In genomic region chr3:67044295-67044694, GRCh38 we compare ENCODE assay signal across 29 cellular contexts. TPM values are rescaled to one million over a fixed set of nuclear protein-coding genes. Genes with fewer than 3 reads are reported as not detected.
DNase-seq lines count a peak whose midpoint lies in the region; ATAC-seq, FAIRE-seq and TF ChIP-seq lines count a peak whose summit lies in the region.
"Had no signal": no experiment of that assay in that cellular context is flagged by ENCODE, and none has a peak within 500 bp of the region (broad histone marks: within the 10 kb centered on the region; RNA-seq: fewer than 3 reads in every experiment).

No MANE protein-coding gene starts in this region.

- ATAC-seq in HG03025 (IDR thresholded peaks at IDR 0.05; ENCODE audit: low FRiP score, unreplicated experiment) (no peak), HG03196 (IDR thresholded peaks at IDR 0.05; ENCODE audit: unreplicated experiment) (no peak), GM21737 (IDR thresholded peaks at IDR 0.05; ENCODE audit: unreplicated experiment) (no peak)
- ATAC-seq: activated CD8-positive, alpha-beta memory T cell treated with anti-CD3 and anti-CD28 coated beads, Interleukin-2, amount 10 ng/mL, durations not matched to agents 7 days and 5 days; gastroesophageal sphincter; stimulated activated naive B cell treated with anti-CD40 and anti-IgM and Interleukin-4, amounts not matched to agents 10 μg/mL and 1 μg/mL and 100 μg/mL, for 72 hours had no signal

- POLR2A ChIA-PET in H1 (lab: Charles Lee; ENCODE audit: partially characterized antibody), result no interaction called here

- H3K56ac ChIP-seq in H1 (replicated peaks; ENCODE audit: insufficient read length, low read depth, low read length), result no peak overlapping the region

- FAIRE-seq in H1 (lab: Jason Lieb, UNC), result no peak
- FAIRE-seq: H54 had no signal

- H3K4me2 ChIP-seq in Karpas-422 (ENCODE audit: low read depth, low read length, poor library complexity, severe bottlenecking), result peak overlapping the region; percentile 91
- no peak overlapping the region for H3K4me2 ChIP-seq in H1 (ENCODE audit: insufficient read depth in 1 of 2, low read depth in 2 of 2, low read length in 2 of 2)
- H3K4me2 ChIP-seq in neuronal stem cell (ENCODE audit: insufficient read depth, low read length, poor library complexity, severe bottlenecking), result no peak overlapping the region

- TF ChIP-seq EP300 in H1 (IDR thresholded peaks at IDR 0.05; ENCODE audit: borderline replicate concordance in 1 of 2, low read depth in 2 of 2, low read length in 2 of 2), result no peak

- TF ChIP-seq CTCF in H1 (IDR thresholded peaks at IDR 0.05; ENCODE audit: control extremely low read depth in 1 of 3, insufficient read depth in 1 of 3, low read depth in 1 of 3, low read length in 3 of 3) (no peak), retinal pigment epithelial cell (conservative IDR thresholded peaks at IDR 0.05; ENCODE audit: low read depth, low read length) (no peak)

- H2BK120ac ChIP-seq in H1 (replicated peaks; ENCODE audit: low read depth, low read length), result no peak overlapping the region
- H2BK120ac ChIP-seq in neuronal stem cell (ENCODE audit: low read depth, low read length), result no peak overlapping the region

- H3K9ac ChIP-seq in Karpas-422 (ENCODE audit: low read length), result peak overlapping the region; percentile 60
- H3K9ac ChIP-seq in H1 (replicated peaks in 1 of 4; ENCODE audit: extremely low read depth in 1 of 4, low read depth in 3 of 4, low read length in 3 of 4), result no peak overlapping the region
- H3K9ac ChIP-seq in neuronal stem cell (ENCODE audit: low read depth, low read length, poor library complexity), result no peak overlapping the region

- no peaks in the 10 kb centered on the region for H3K9me2 ChIP-seq in Karpas-422 (replicated peaks; ENCODE audit: insufficient read depth, low read length)

- peak; percentile 20 for DNase-seq in EH (ENCODE audit: low read depth)
- DNase-seq in Karpas-422, result no peak
- DNase-seq in H1 (ENCODE audit: low read depth in 1 of 2, low spot score in 2 of 2), result no peak
- peak; percentile 17 for DNase-seq in retinal pigment epithelial cell (ENCODE audit: low read depth)
- DNase-seq in neuronal stem cell (ENCODE audit: low spot score), result no peak
- DNase-seq: activated CD8-positive, alpha-beta memory T cell treated with anti-CD3 and anti-CD28 coated beads, Interleukin-2, amount 10 ng/mL, durations not matched to agents 7 days and 5 days; activated naive CD4-positive, alpha-beta T cell; activated T-cell treated with anti-CD3 and anti-CD28 coated beads, Interleukin-2, amount 50 U/mL, for 48 hours; adrenal gland; brain microvascular endothelial cell; Caco-2; DMS79; dorsolateral prefrontal cortex; esophagus squamous epithelium; hippocampal formation; mammary epithelial cell; MV-4-11; NCI-H446 treated with DMSO at 0.1 percent for 48 hours; nephron progenitor cell; OCI-M1; ovary; stimulated activated naive B cell treated with anti-CD40 and anti-IgM and Interleukin-4, amounts not matched to agents 10 μg/mL and 1 μg/mL and 100 μg/mL, for 72 hours had no signal

- H4K20me1 ChIP-seq in Karpas-422 (ENCODE audit: insufficient read depth, low read depth, low read length) (no peaks in the 10 kb centered on the region), H1 (replicated peaks in 1 of 2; ENCODE audit: control insufficient read depth in 1 of 2, insufficient read depth in 2 of 2, low read length in 2 of 2) (no peaks in the 10 kb centered on the region)

- H3K36me3 ChIP-seq in Karpas-422 (ENCODE audit: insufficient read depth, low read length) (no peaks in the 10 kb centered on the region), H1 (ENCODE audit: control insufficient read depth in 2 of 4, insufficient read depth in 4 of 4, low read length in 3 of 4) (no peaks in the 10 kb centered on the region), neuronal stem cell (replicated peaks in 1 of 2; ENCODE audit: control insufficient read depth in 2 of 2, insufficient read depth in 2 of 2, low read length in 2 of 2) (no peaks in the 10 kb centered on the region)
- H3K36me3 ChIP-seq: adrenal gland, brain microvascular endothelial cell, esophagus squamous epithelium, gastroesophageal sphincter, ovary had no signal

- H3K4ac ChIP-seq in H1 (replicated peaks; ENCODE audit: insufficient read length, low read depth, low read length) (no peak overlapping the region), neuronal stem cell (ENCODE audit: low read length) (no peak overlapping the region)

- TF ChIP-seq RAD21 in H1 (IDR thresholded peaks at IDR 0.05 in 1 of 2, conservative IDR thresholded peaks at IDR 0.05 in 1 of 2; ENCODE audit: low read depth in 2 of 2, low read length in 2 of 2), result no peak

- H3K79me1 ChIP-seq in H1 (ENCODE audit: low read depth, low read length) (no peaks in the 10 kb centered on the region), neuronal stem cell (ENCODE audit: low read depth, low read length) (no peaks in the 10 kb centered on the region)

- TF ChIP-seq POLR2A in H1 (IDR thresholded peaks at IDR 0.05; ENCODE audit: control extremely low read depth in 1 of 2, low read depth in 2 of 2, low read length in 2 of 2), result no peak

- H3K14ac ChIP-seq in H1 (ENCODE audit: insufficient read length) (no peak overlapping the region), neuronal stem cell (ENCODE audit: low read length) (no peak overlapping the region)

- H2AFZ ChIP-seq in Karpas-422 (ENCODE audit: low read length), result peak overlapping the region; percentile 27; the same call in 1 of the 2 replicates
- peak overlapping the region; percentile 25; the same call in 1 of the 2 replicates for H2AFZ ChIP-seq in H1 (ENCODE audit: low read length)
- H2AFZ ChIP-seq in neuronal stem cell (ENCODE audit: low read length), result no peak overlapping the region

- no peaks in the 10 kb centered on the region for H3K79me2 ChIP-seq in Karpas-422 (ENCODE audit: low read length)
- H3K79me2 ChIP-seq in H1 (ENCODE audit: control insufficient read depth in 1 of 2, insufficient read depth in 2 of 2, low read length in 2 of 2), result no peaks in the 10 kb centered on the region

- H3K23me2 ChIP-seq in H1 (ENCODE audit: low read depth, low read length), result no peaks in the 10 kb centered on the region

- H3K9me3 ChIP-seq in Karpas-422 (ENCODE audit: low read length) (no peaks in the 10 kb centered on the region; the same call in 1 of the 2 replicates), H1 (ENCODE audit: insufficient read depth in 2 of 2, low read depth in 1 of 2, low read length in 1 of 2) (no peaks in the 10 kb centered on the region; a peak in 2 of 4 replicates), neuronal stem cell (replicated peaks in 1 of 2; ENCODE audit: control insufficient read depth in 2 of 2, insufficient read depth in 1 of 2, low read depth in 1 of 2, low read length in 2 of 2) (no peaks in the 10 kb centered on the region)
- H3K9me3 ChIP-seq: adrenal gland, Caco-2, esophagus squamous epithelium, gastroesophageal sphincter, ovary had no signal

- H3K27me3 ChIP-seq in Karpas-422 (ENCODE audit: low read length) (no peaks in the 10 kb centered on the region), H1 (replicated peaks in 1 of 4; ENCODE audit: control insufficient read depth in 3 of 4, extremely low read depth in 1 of 4, insufficient read depth in 3 of 4, low read length in 3 of 4) (no peaks in the 10 kb centered on the region), neuronal stem cell (ENCODE audit: control insufficient read depth in 3 of 3, insufficient read depth in 3 of 3, low read depth in 1 of 3, low read length in 3 of 3) (no peaks in the 10 kb centered on the region)
- H3K27me3 ChIP-seq: adrenal gland, brain microvascular endothelial cell, dorsolateral prefrontal cortex, esophagus squamous epithelium, gastroesophageal sphincter, ovary had no signal

- H2AK5ac ChIP-seq in H1 (ENCODE audit: low read depth, low read length) (no peak overlapping the region), neuronal stem cell (ENCODE audit: low read depth, low read length) (no peak overlapping the region)

- no peak overlapping the region for H3K23ac ChIP-seq in H1 (ENCODE audit: insufficient read length)
- no peak overlapping the region for H3K23ac ChIP-seq in neuronal stem cell (ENCODE audit: low read depth, low read length, poor library complexity)

- H2BK15ac ChIP-seq in H1 (ENCODE audit: low read length) (no peak overlapping the region), neuronal stem cell (ENCODE audit: low read length) (no peak overlapping the region)

- H2BK20ac ChIP-seq in H1 (ENCODE audit: low read length), result no peak overlapping the region

- no peak overlapping the region for H3K4me3 ChIP-seq in Karpas-422 (ENCODE audit: low read length)
- H3K4me3 ChIP-seq in H1 (ENCODE audit: extremely low read depth in 1 of 4, insufficient read depth in 2 of 4, low read depth in 3 of 4, low read length in 4 of 4), result no peak overlapping the region
- H3K4me3 ChIP-seq in retinal pigment epithelial cell (ENCODE audit: low read length), result no peak overlapping the region
- no peak overlapping the region for H3K4me3 ChIP-seq in neuronal stem cell (ENCODE audit: low read length in 2 of 2)
- H3K4me3 ChIP-seq: adrenal gland, dorsolateral prefrontal cortex, esophagus squamous epithelium, gastroesophageal sphincter, ovary, SK-N-MC had no signal

- H3K27ac ChIP-seq in Karpas-422 (ENCODE audit: low read length) (peak overlapping the region; percentile 100), H1 (ENCODE audit: low read depth, low read length) (no peak overlapping the region), neuronal stem cell (replicated peaks; ENCODE audit: low read length) (no peak overlapping the region)
- H3K27ac ChIP-seq: adrenal gland, brain microvascular endothelial cell, C4-2B, dorsolateral prefrontal cortex, esophagus squamous epithelium, gastroesophageal sphincter, ovary, SK-N-MC had no signal

- no peak overlapping the region for H4K91ac ChIP-seq in H1 (replicated peaks; ENCODE audit: insufficient read length, low read length)
- H4K91ac ChIP-seq in neuronal stem cell (ENCODE audit: low read depth, low read length, poor library complexity), result no peak overlapping the region

- H3K18ac ChIP-seq in H1 (ENCODE audit: extremely low read depth, low read length), result no peak overlapping the region
- H3K18ac ChIP-seq in neuronal stem cell (ENCODE audit: low read length), result no peak overlapping the region

- CTCF ChIA-PET in H1 (lab: Charles Lee; ENCODE audit: partially characterized antibody), result no interaction called here

- H3K4me1 ChIP-seq in Karpas-422 (ENCODE audit: low read length), result peaks cover 52% of the 10 kb centered on the region
- no peaks in the 10 kb centered on the region for H3K4me1 ChIP-seq in H1 (replicated peaks in 1 of 4; ENCODE audit: control insufficient read depth in 3 of 4, insufficient read depth in 4 of 4, low read length in 3 of 4)
- no peaks in the 10 kb centered on the region for H3K4me1 ChIP-seq in neuronal stem cell (ENCODE audit: control insufficient read depth in 2 of 2, insufficient read depth in 1 of 2, low read depth in 1 of 2, low read length in 2 of 2)
- H3K4me1 ChIP-seq: adrenal gland, Caco-2, esophagus squamous epithelium, gastroesophageal sphincter had no signal

- no peak overlapping the region for H2BK5ac ChIP-seq in H1 (ENCODE audit: low read depth, low read length)
- no peak overlapping the region for H2BK5ac ChIP-seq in neuronal stem cell (ENCODE audit: low read length)

- WGBS in H1 (ENCODE audit: extremely low coverage in 1 of 2, insufficient coverage in 1 of 2, insufficient read length in 1 of 2, insufficient replicate concordance in 2 of 2, low coverage in 1 of 2, low lambda C conversion rate in 2 of 2, missing lambda C conversion rate in 1 of 2), 2 experiments, result 100% methylated on average over 1 of the region's 1 CpG; no CpG with 5 or more reads in 1 of the 2 experiments
- no CpG with 5 or more reads among the region's 1 CpG for WGBS in neuronal stem cell (ENCODE audit: extremely low coverage in 2 of 2, insufficient read length in 2 of 2, insufficient replicate concordance in 1 of 2), 2 donors

- no peak overlapping the region for H4K8ac ChIP-seq in H1 (ENCODE audit: extremely low read depth, insufficient read depth, low read length)
- H4K8ac ChIP-seq in neuronal stem cell (ENCODE audit: low read depth, low read length), result no peak overlapping the region

- no peak overlapping the region for H4K5ac ChIP-seq in H1 (ENCODE audit: insufficient read length, low read depth, low read length)

- H2BK12ac ChIP-seq in H1 (ENCODE audit: low read depth, low read length) (no peak overlapping the region), neuronal stem cell (ENCODE audit: low read length) (no peak overlapping the region)

RNA-seq across cellular contexts. Expression of gene KBTBD8, which starts 46.2 kb away (rescaled TPM):
- 22.7 and 79.9 TPM in 2 replicates for total RNA-seq in Karpas-422 (2014; rRNA removed; shearing (Covaris generic); ENCODE audit: low replicate concordance)
- 23.9 and 26.0 TPM in 2 replicates for total RNA-seq in H1 (2021; fragmentation: NEBNext Ultra II Directional; extraction: Animal tissue kit (Norgen Biotek cat#: 25700))
- 1.2 and 3.2 TPM in 2 replicates for polyA plus RNA-seq in H1 (2011; rRNA removed)
- 5.0 TPM for polyA plus RNA-seq in H1 (2011; cell fraction: cytosol; rRNA removed)
- 3.0 TPM for polyA plus RNA-seq in H1 (2011; cell fraction: nucleus; rRNA removed)
- 5.2 to 9.6 TPM (median 6.9 TPM) in 4 replicates for polyA plus RNA-seq in H1 (2012, experiment 1 of 2)
- polyA plus RNA-seq in H1 (2012, experiment 2 of 2), result 0.62 TPM
- polyA plus RNA-seq in H1 (2013, experiment 1 of 2), result 8.5 TPM
- polyA plus RNA-seq in H1 (2013, experiment 2 of 2), result 8.2 TPM
- 23.4 and 24.2 TPM in 2 replicates for polyA minus RNA-seq in H1 (2011; rRNA and poly(A)+ RNA removed)
- polyA minus RNA-seq in H1 (2011; cell fraction: cytosol; rRNA and poly(A)+ RNA removed), result 9.7 TPM
- polyA minus RNA-seq in H1 (2011; cell fraction: nucleus; rRNA and poly(A)+ RNA removed), result 16.0 TPM
- 2.8 TPM for polyA plus RNA-seq in neuronal stem cell (2013, experiment 1 of 2)
- polyA plus RNA-seq in neuronal stem cell (2013, experiment 2 of 2), result 3.2 TPM

Comparison
In these comparisons a context has a peak if more than half of its experiments do, and no peak if none do; other contexts are left out.
1. DNase-seq: peak in EH (single experiment) and retinal pigment epithelial cell (single experiment); none in Karpas-422 (single experiment), H1 (0 of 2) and neuronal stem cell (single experiment).